In genomic region chr9:114316605-114317230, GRCh38 we compare ENCODE assay signal across 2 cellular contexts.
TF ChIP-seq lines count a peak whose summit lies in the region.

No MANE protein-coding gene starts in this region.

TF ChIP-seq in liver, 16 proteins besides CTCF, POLR2A, EP300 and RAD21:
- TF ChIP-seq HNF4A (conservative IDR thresholded peaks at IDR 0.05), result no peak
- TF ChIP-seq SP1 (IDR thresholded peaks at IDR 0.05), result no peak
- no peak for TF ChIP-seq NR2F2 (IDR thresholded peaks at IDR 0.05)
- no peak for TF ChIP-seq TAF1 (conservative IDR thresholded peaks at IDR 0.05)
- no peak for TF ChIP-seq FOXA1 (IDR thresholded peaks at IDR 0.05)
- TF ChIP-seq EGR1 (IDR thresholded peaks at IDR 0.05; ENCODE audit: low read depth in 2 of 2), result no peak

TF ChIP-seq in HepG2, 621 proteins besides CTCF, POLR2A, EP300 and RAD21:
- no peak for TF ChIP-seq ZNF367 (CRISPR knock-in tag; IDR thresholded peaks at IDR 0.05; ENCODE audit: borderline replicate concordance)
- no peak for TF ChIP-seq ZNF670 (CRISPR knock-in tag; IDR thresholded peaks at IDR 0.05; ENCODE audit: borderline replicate concordance)
- no peak for TF ChIP-seq ZNF572 (CRISPR knock-in tag; IDR thresholded peaks at IDR 0.05)
- no peak for TF ChIP-seq ZBTB8A (CRISPR knock-in tag; IDR thresholded peaks at IDR 0.05; ENCODE audit: borderline replicate concordance, low read depth)
- no peak for TF ChIP-seq PATZ1 (CRISPR knock-in tag; IDR thresholded peaks at IDR 0.05)
- TF ChIP-seq PRDM4 (CRISPR knock-in tag; IDR thresholded peaks at IDR 0.05; ENCODE audit: borderline replicate concordance), result no peak
